ENCODE assay signal across 17 cellular contexts in the genomic region with DNA sequence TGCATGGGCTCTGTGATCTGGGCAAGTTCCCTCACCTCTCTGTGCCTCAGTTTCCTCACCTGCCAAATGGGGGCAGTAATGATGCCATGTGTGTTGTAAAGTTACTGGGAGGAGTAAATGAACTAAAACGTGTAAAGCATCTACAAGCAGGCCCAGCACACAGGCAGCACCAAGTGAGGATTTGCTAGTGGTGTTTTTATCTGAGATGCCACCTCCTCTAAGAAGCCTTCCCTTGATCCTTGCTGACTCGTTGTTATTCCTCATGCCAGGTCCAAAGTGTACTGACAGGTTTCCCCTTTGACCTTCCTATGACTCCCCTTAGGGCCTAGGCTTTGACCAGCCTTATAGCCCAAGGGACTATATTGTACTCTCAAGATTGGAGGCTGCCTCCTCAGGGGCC.
"Had no signal": no experiment of that assay in that cellular context is flagged by ENCODE, and none has a peak within 500 bp of the region (broad histone marks: within the 10 kb centered on the region; RNA-seq: fewer than 3 reads in every experiment).

No MANE protein-coding gene starts in this region.

- H3K36me3 ChIP-seq: adrenal gland, gastroesophageal sphincter, heart left ventricle, spleen, thoracic aorta had no signal

- H3K27ac Mint-ChIP-seq: activated naive CD4-positive, alpha-beta T cell treated with anti-CD3 and anti-CD28 coated beads for 36 hours; stimulated activated memory B cell treated with anti-CD40 and anti-IgM and Interleukin-4, amounts not matched to agents 10 μg/mL and 1 μg/mL and 100 μg/mL, for 72 hours had no signal

- DNase-seq: activated CD4-positive, alpha-beta T cell treated with anti-CD3 and anti-CD28 coated beads for 36 hours; activated CD8-positive, alpha-beta T cell treated with anti-CD3 and anti-CD28 coated beads for 36 hours; activated naive CD4-positive, alpha-beta T cell treated with anti-CD3 and anti-CD28 coated beads for 36 hours; activated T-cell treated with anti-CD3 and anti-CD28 coated beads, Interleukin-2, amount 50 U/mL, for 4 hours; adrenal gland; effector CD4-positive, alpha-beta T cell; heart left ventricle; left ventricle myocardium superior; naive thymus-derived CD8-positive, alpha-beta T cell; retina; spleen; stimulated activated CD4-positive, alpha-beta T cell treated with anti-CD3 and anti-CD28 coated beads, Interleukin-4, amount 100 ng/mL, for 4 hours had no signal

- ATAC-seq: activated CD4-positive, alpha-beta T cell treated with anti-CD3 and anti-CD28 coated beads for 36 hours; activated CD8-positive, alpha-beta T cell treated with anti-CD3 and anti-CD28 coated beads for 36 hours; activated T-cell treated with anti-CD3 and anti-CD28 coated beads, Interleukin-2, amount 50 U/mL, for 4 hours; esophagus mucosa; gastroesophageal sphincter; heart left ventricle; left ventricle myocardium superior; naive thymus-derived CD8-positive, alpha-beta T cell; stimulated activated memory B cell treated with anti-CD40 and anti-IgM and Interleukin-4, amounts not matched to agents 10 μg/mL and 1 μg/mL and 100 μg/mL, for 72 hours; WTC11 had no signal

- H3K27ac ChIP-seq: adrenal gland, heart left ventricle, thoracic aorta had no signal

- H3K4me3 Mint-ChIP-seq: stimulated activated memory B cell treated with anti-CD40 and anti-IgM and Interleukin-4, amounts not matched to agents 10 μg/mL and 1 μg/mL and 100 μg/mL, for 72 hours had no signal

- H3K27me3 ChIP-seq: adrenal gland had no signal

- H3K9me3 ChIP-seq: adrenal gland, gastroesophageal sphincter, heart left ventricle, spleen, thoracic aorta had no signal
